9 cellular contexts compared by ENCODE assay signal in the genomic region with DNA sequence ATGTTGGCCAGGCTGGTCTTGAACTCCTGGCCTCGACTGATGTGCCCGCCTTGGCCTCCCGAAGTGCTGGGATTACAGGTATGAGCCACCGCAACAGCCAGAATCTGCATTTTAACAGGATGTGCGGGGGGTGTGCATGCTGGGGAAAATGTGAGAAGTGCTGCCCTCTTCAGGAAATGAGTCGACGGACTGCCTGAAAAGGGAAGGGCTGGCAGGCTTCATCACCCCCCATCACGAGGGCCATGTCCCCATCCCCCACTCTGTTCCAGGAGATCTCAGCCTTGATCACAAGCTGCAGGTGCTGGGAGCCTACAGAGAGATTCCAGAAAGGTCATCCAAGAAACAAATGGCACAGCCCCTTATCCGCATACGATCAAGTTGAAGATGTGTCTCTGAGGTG.
A peak's percentile ranks its signal among the peaks of the same experiment; 100 is the strongest.
DNase-seq lines count a peak whose midpoint lies in the region; ATAC-seq, FAIRE-seq and TF ChIP-seq lines count a peak whose summit lies in the region.
"Had no signal": no experiment of that assay in that cellular context is flagged by ENCODE, and none has a peak within 500 bp of the region (broad histone marks: within the 10 kb centered on the region; RNA-seq: fewer than 3 reads in every experiment).

No MANE protein-coding gene starts in this region.

- in situ Hi-C loops in GM12878 (cut with MboI) = no loop called here

- H3K4me2 ChIP-seq in GM12878 (ENCODE audit: control insufficient read depth, insufficient read depth) = no peak overlapping the region

- no peak overlapping the region for H2AFZ ChIP-seq in GM12878 (ENCODE audit: control insufficient read depth, low read depth, low read length)

- intact Hi-C loops in GM12878 (cut with micrococcal nuclease; ENCODE audit: unreplicated experiment) = no loop called here

- RAD21 ChIA-PET in GM12878 (lab: Charles Lee; ENCODE audit: unreplicated experiment) = no interaction called here

- no peaks in the 10 kb centered on the region for H3K36me3 ChIP-seq in GM12878 (ENCODE audit: control insufficient read depth in 2 of 2, insufficient read depth in 2 of 2, low read length in 1 of 2)
- no peaks in the 10 kb centered on the region for H3K36me3 ChIP-seq in Peyer's patch
- H3K36me3 ChIP-seq: SJSA1 had no signal

- no peaks in the 10 kb centered on the region for H3K9me3 ChIP-seq in GM12878 (replicated peaks; ENCODE audit: control insufficient read depth, insufficient read depth, low read length)
- H3K9me3 ChIP-seq in Peyer's patch = no peaks in the 10 kb centered on the region
- H3K9me3 ChIP-seq: SJSA1 had no signal

- CTCF ChIA-PET in GM12878 (lab: Yijun Ruan, JAX) = interaction anchor here (0.7 kb wide), 1 partner anchor 11 kb away, joined by 3 read pairs; no protein-coding TSS in a partner anchor

- H3K27ac ChIP-seq in GM12878 (ENCODE audit: control insufficient read depth, insufficient read depth) = no peak overlapping the region
- no peak overlapping the region for H3K27ac ChIP-seq in Peyer's patch
- H3K27ac ChIP-seq: SJSA1 had no signal

- no peak for ATAC-seq in GM12878

- H3K4me1 ChIP-seq in GM12878 (ENCODE audit: control insufficient read depth, insufficient read depth, low read length) (no peaks in the 10 kb centered on the region), Peyer's patch (no peaks in the 10 kb centered on the region)
- H3K4me1 ChIP-seq: SJSA1 had no signal

- peak; percentile 21 to 29 (median 27); a peak in 4 of 6 replicates for TF ChIP-seq CTCF in GM12878 (IDR thresholded peaks at IDR 0.05 in 2 of 3, conservative IDR thresholded peaks at IDR 0.05 in 1 of 3; ENCODE audit: control insufficient read depth in 2 of 3, extremely low read depth in 1 of 3, insufficient read depth in 1 of 3, low read depth in 3 of 3, low read length in 3 of 3)
- no peak for TF ChIP-seq CTCF in Peyer's patch (IDR thresholded peaks at IDR 0.05)

- H4K20me1 ChIP-seq in GM12878 (ENCODE audit: control insufficient read depth, insufficient read depth) = no peaks in the 10 kb centered on the region

- no peak for TF ChIP-seq EP300 in GM12878 (IDR thresholded peaks at IDR 0.05; ENCODE audit: borderline replicate concordance in 1 of 2, control insufficient read depth in 1 of 2, low read depth in 2 of 2, low read length in 2 of 2)

- no TSS peak for BruUV-seq in GM12878 (replicated peaks; lab: Mats Ljungman, UMichigan)

- H3K27me3 ChIP-seq in GM12878 (replicated peaks in 1 of 2; ENCODE audit: control insufficient read depth in 2 of 2, insufficient read depth in 2 of 2, low read length in 1 of 2) = peaks cover 5 to 8% of the 10 kb centered on the region in 2 experiments; a peak in 3 of 4 replicates
- no peaks in the 10 kb centered on the region for H3K27me3 ChIP-seq in Peyer's patch

- FAIRE-seq in GM12878 (lab: Jason Lieb, UNC) = no peak

- TF ChIP-seq POLR2A in GM12878 (IDR thresholded peaks at IDR 0.05; ENCODE audit: low read depth, low read length) (no peak), Peyer's patch (IDR thresholded peaks at IDR 0.05) (no peak)

- no peak overlapping the region for H3K4me3 ChIP-seq in GM12878
- H3K4me3 ChIP-seq in Peyer's patch = no peak overlapping the region
- H3K4me3 ChIP-seq: SJSA1 had no signal

- SMC1A ChIA-PET in GM12878 (lab: Charles Lee; ENCODE audit: uncharacterized antibody, unreplicated experiment) = no interaction called here

- WGBS in GM12878 (ENCODE audit: insufficient coverage, insufficient replicate concordance, low lambda C conversion rate, missing lambda C conversion rate) = 20% methylated on average over 10 of the region's 10 CpGs

- DNase-seq in activated T-cell treated with anti-CD3 and anti-CD28 coated beads for 24 hours (ENCODE audit: low read depth) (peak; percentile 15), activated T-cell treated with anti-CD3 and anti-CD28 coated beads for 4 hours (no peak), NCI-H510A (lab: John Stamatoyannopoulos, UW) (peak; percentile 60), GM12878 (ENCODE audit: low read depth, low spot score) (no peak), cortex of kidney (lab: John Stamatoyannopoulos, UW) (no peak), Peyer's patch (no peak), DMS79 treated with DMSO at 0.1 percent for 48 hours (lab: John Stamatoyannopoulos, UW) (no peak)
- DNase-seq in stimulated activated CD8-positive, alpha-beta memory T cell treated with anti-CD3 and anti-CD28 coated beads, Interleukin-4, amount 100 ng/mL, for 48 hours = peak; percentile 53

- TF ChIP-seq RAD21 in GM12878 (IDR thresholded peaks at IDR 0.05; ENCODE audit: insufficient read depth, low read depth, low read length) = no peak

- H3K9ac ChIP-seq in GM12878 (ENCODE audit: control insufficient read depth, insufficient read depth, low read length) = no peak overlapping the region

- POLR2A ChIA-PET in GM12878 (lab: Charles Lee) = no interaction called here

- H3K79me2 ChIP-seq in GM12878 (ENCODE audit: control insufficient read depth, insufficient read depth, low read length) = no peaks in the 10 kb centered on the region

TF ChIP-seq in GM12878, 131 proteins besides CTCF, POLR2A, EP300 and RAD21:
- TF ChIP-seq MYC (IDR thresholded peaks at IDR 0.05; ENCODE audit: insufficient read depth, insufficient read length, insufficient replicate concordance, low read length, severe bottlenecking) (no peak), USF2 (IDR thresholded peaks at IDR 0.05; ENCODE audit: borderline replicate concordance, low read depth, low read length) (no peak), FOXK2 (IDR thresholded peaks at IDR 0.05) (no peak), BMI1 (IDR thresholded peaks at IDR 0.05; ENCODE audit: borderline replicate concordance) (no peak), ZSCAN29 (IDR thresholded peaks at IDR 0.05) (no peak), JUND (IDR thresholded peaks at IDR 0.05; ENCODE audit: low read depth, low read length) (no peak), YBX1 (IDR thresholded peaks at IDR 0.05) (no peak), LARP7 (IDR thresholded peaks at IDR 0.05) (no peak), KDM1A (IDR thresholded peaks at IDR 0.05; ENCODE audit: borderline replicate concordance) (no peak)

Comparison
In these comparisons a context has a peak if more than half of its experiments do, and no peak if none do; other contexts are left out.
1. DNase-seq: peak in activated T-cell treated with anti-CD3 and anti-CD28 coated beads for 24 hours (single experiment), NCI-H510A (single experiment) and stimulated activated CD8-positive, alpha-beta memory T cell treated with anti-CD3 and anti-CD28 coated beads, Interleukin-4, amount 100 ng/mL, for 48 hours (single experiment); none in activated T-cell treated with anti-CD3 and anti-CD28 coated beads for 4 hours (single experiment), GM12878 (single experiment), cortex of kidney (single experiment), Peyer's patch (0 of 3) and DMS79 treated with DMSO at 0.1 percent for 48 hours (single experiment).
2. CTCF ChIP-seq: peak in GM12878 (3 of 3); none in Peyer's patch (0 of 6).